16 cellular contexts compared by ENCODE assay signal in the genomic region with DNA sequence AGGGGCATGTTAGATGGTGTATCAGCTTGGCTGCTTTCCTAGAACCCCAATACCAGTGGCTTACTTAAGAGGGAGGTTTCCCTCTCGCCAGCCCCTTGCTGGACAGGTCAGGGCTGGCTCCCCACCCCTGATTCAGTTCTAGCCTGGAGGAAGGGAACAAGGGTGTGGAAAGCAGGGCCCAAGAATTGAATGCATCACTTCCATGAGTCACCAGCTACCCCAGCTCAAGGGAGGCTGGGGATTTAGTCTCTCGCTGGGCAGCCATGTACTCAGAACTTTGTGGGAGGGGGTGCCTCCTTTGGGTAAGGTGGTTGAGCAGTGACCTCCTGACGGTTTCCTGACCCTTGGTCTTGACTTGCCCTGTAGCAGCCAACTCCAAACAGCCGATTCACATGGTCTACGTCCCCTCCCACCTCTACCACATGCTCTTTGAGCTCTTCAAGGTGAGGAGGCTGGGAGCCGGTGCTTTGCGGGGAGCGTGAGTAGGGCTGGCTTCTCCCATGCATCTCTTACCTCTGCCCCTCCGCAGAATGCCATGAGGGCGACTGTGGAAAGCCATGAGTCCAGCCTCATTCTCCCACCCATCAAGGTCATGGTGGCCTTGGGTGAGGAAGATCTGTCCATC. TPM values are rescaled to one million over a fixed set of nuclear protein-coding genes. Genes with fewer than 3 reads are reported as not detected.
A peak's percentile ranks its signal among the peaks of the same experiment; 100 is the strongest.
DNase-seq lines count a peak whose midpoint lies in the region; ATAC-seq and TF ChIP-seq lines count a peak whose summit lies in the region.
"Had no signal": no experiment of that assay in that cellular context is flagged by ENCODE, and none has a peak within 500 bp of the region (broad histone marks: within the 10 kb centered on the region; RNA-seq: fewer than 3 reads in every experiment).

No MANE protein-coding gene starts in this region.

- H2AFZ ChIP-seq in IMR-90 (replicated peaks; ENCODE audit: low read length, poor library complexity) = peak overlapping the region; percentile 4

- intact Hi-C loops in IMR-90 (cut with micrococcal nuclease) (no loop called here), Calu3 (cut with micrococcal nuclease; ENCODE audit: unreplicated experiment) (no loop called here)

- DNase-seq in Daoy (ENCODE audit: low read depth) = peak; percentile 54
- peak; percentile 69 for DNase-seq in IMR-90
- no peak for DNase-seq in coronary artery (ENCODE audit: low spot score)
- DNase-seq in kidney tubule cell (ENCODE audit: low spot score) = peak; percentile 45
- no peak for DNase-seq in Calu3
- no peak for DNase-seq in COR-L47 (lab: John Stamatoyannopoulos, UW)
- no peak for DNase-seq in NCI-H345 (lab: John Stamatoyannopoulos, UW)
- DNase-seq: body of pancreas; effector memory CD8-positive, alpha-beta T cell; glutamatergic neuron; kidney glomerular epithelial cell; NCI-H1048; NCI-H2171 treated with DMSO at 0.1 percent for 48 hours; stimulated activated CD4-positive, alpha-beta T cell treated with anti-CD3 and anti-CD28 coated beads, Interleukin-1b, Interleukin-23, amount 100 ng/mL, for 48 hours had no signal

- no peak for TF ChIP-seq POLR2A in IMR-90 (IDR thresholded peaks at IDR 0.05; ENCODE audit: low read depth, low read length)

- H3K9me3 ChIP-seq in IMR-90 (ENCODE audit: control insufficient read depth, insufficient read depth, low read length) = no peaks in the 10 kb centered on the region
- H3K9me3 ChIP-seq: body of pancreas had no signal

- no peak overlapping the region for H4K91ac ChIP-seq in IMR-90 (ENCODE audit: insufficient read depth, low read depth, low read length)

- H3K4me1 ChIP-seq in IMR-90 (ENCODE audit: control insufficient read depth, insufficient read depth, low read length) = peaks cover 3% of the 10 kb centered on the region

- H3K9me3 Mint-ChIP-seq in Calu3 (ENCODE audit: low read depth, unreplicated experiment) = no peaks in the 10 kb centered on the region
- H3K9me3 Mint-ChIP-seq: effector memory CD8-positive, alpha-beta T cell had no signal

- H3K36me3 Mint-ChIP-seq in Calu3 (ENCODE audit: insufficient read depth, unreplicated experiment) = peaks cover 12% of the 10 kb centered on the region

- no CpG with 5 or more reads among the region's 10 CpGs for WGBS in IMR-90 (ENCODE audit: extremely low coverage in 2 of 2, insufficient read length in 1 of 2), 2 experiments

- CTCF ChIA-PET in IMR-90 (lab: Yijun Ruan, JAX) = interaction anchor here (1.2 to 2.1 kb wide), 2 partner anchors 9 to 14 kb away, joined by 3 to 7 read pairs; no protein-coding TSS in a partner anchor
- CTCF ChIA-PET in Calu3 (lab: Charles Lee) = interaction anchor here (1.1 kb wide), 1 partner anchor 14 kb away, joined by 4 read pairs; no protein-coding TSS in a partner anchor

- H3K23ac ChIP-seq in IMR-90 (ENCODE audit: low read depth, low read length) = no peak overlapping the region

- no peak overlapping the region for H3K27ac Mint-ChIP-seq in Calu3 (ENCODE audit: unreplicated experiment)

- TF ChIP-seq CTCF in IMR-90 (conservative IDR thresholded peaks at IDR 0.05; ENCODE audit: low read depth, low read length) = no peak
- no peak for TF ChIP-seq CTCF in coronary artery (IDR thresholded peaks at IDR 0.05)
- TF ChIP-seq CTCF in Calu3 (IDR thresholded peaks at IDR 0.05; ENCODE audit: unreplicated experiment) = no peak

- no peaks in the 10 kb centered on the region for H4K20me1 ChIP-seq in IMR-90 (ENCODE audit: insufficient read depth, low read length)

- H3K9me1 ChIP-seq in IMR-90 (ENCODE audit: insufficient read depth, low read length) = peaks cover 6% of the 10 kb centered on the region

- H3K4me3 ChIP-seq in IMR-90 (ENCODE audit: insufficient read depth, low read depth, low read length) (no peak overlapping the region), coronary artery (no peak overlapping the region)
- H3K4me3 ChIP-seq: body of pancreas had no signal

- peaks cover 28% of the 10 kb centered on the region; the same call in 1 of the 2 replicates for H3K36me3 ChIP-seq in IMR-90 (ENCODE audit: control insufficient read depth, insufficient read depth, low read length)

- H2BK5ac ChIP-seq in IMR-90 (ENCODE audit: low read depth, low read length, poor library complexity, severe bottlenecking) = no peak overlapping the region

- no peak overlapping the region for H4K8ac ChIP-seq in IMR-90 (ENCODE audit: low read depth in 2 of 2, low read length in 2 of 2)

- ATAC-seq in IMR-90 (ENCODE audit: low read depth) (peak; percentile 70), HG03432 (IDR thresholded peaks at IDR 0.05; ENCODE audit: unreplicated experiment) (no peak)
- ATAC-seq: body of pancreas; effector memory CD8-positive, alpha-beta T cell had no signal

- H3K4me1 Mint-ChIP-seq in Calu3 (ENCODE audit: low read depth, unreplicated experiment) = peaks cover 4% of the 10 kb centered on the region

- no peaks in the 10 kb centered on the region for H3K79me1 ChIP-seq in IMR-90 (ENCODE audit: low read depth in 1 of 2, low read length in 2 of 2)

- no peak overlapping the region for H2BK20ac ChIP-seq in IMR-90 (ENCODE audit: low read depth, low read length)

- TF ChIP-seq RAD21 in IMR-90 (IDR thresholded peaks at IDR 0.05; ENCODE audit: low read length) = no peak

- no peak overlapping the region for H3K14ac ChIP-seq in IMR-90 (replicated peaks; ENCODE audit: low read depth, low read length)

- in situ Hi-C loops in IMR-90 (cut with MboI; ENCODE audit: low sequenced_read_pairs) = no loop called here

- dilution Hi-C loops in IMR-90 (cut with HindIII; ENCODE audit: low sequenced_read_pairs, unreplicated experiment) = no loop called here

- BruUV-seq in IMR-90 (replicated peaks; lab: Mats Ljungman, UMichigan) = no TSS peak
- BruUV-seq in Calu3 (replicated peaks; lab: Mats Ljungman, UMichigan) = no TSS peak

- no peaks in the 10 kb centered on the region for H3K27me3 ChIP-seq in IMR-90 (ENCODE audit: control insufficient read depth, insufficient read depth, low read length)
- H3K27me3 ChIP-seq: body of pancreas had no signal

- no peak overlapping the region for H3K27ac ChIP-seq in IMR-90 (ENCODE audit: insufficient read depth, low read length)
- peak overlapping the region; percentile 50 to 99 for H3K27ac ChIP-seq in coronary artery
- H3K27ac ChIP-seq: body of pancreas, C4-2B had no signal

- H3K18ac ChIP-seq in IMR-90 (ENCODE audit: low read depth, low read length) = no peak overlapping the region

- peak overlapping the region; percentile 31 for H2AK9ac ChIP-seq in IMR-90 (replicated peaks; ENCODE audit: low read depth, low read length, poor library complexity)

- POLR2A ChIA-PET in IMR-90 (lab: Charles Lee; ENCODE audit: unreplicated experiment) = interaction anchor here (0.7 kb wide), 1 partner anchor 9 kb away, joined by 4 read pairs; no protein-coding TSS in a partner anchor

- H3K4me2 ChIP-seq in IMR-90 (ENCODE audit: low read depth, low read length) = no peak overlapping the region

- 0 out of 2 replicates have a peak overlapping the region, but pooled peaks have one; percentile 49 for H2AK5ac ChIP-seq in IMR-90 (ENCODE audit: low read depth, low read length)

- H3K4ac ChIP-seq in IMR-90 (ENCODE audit: low read depth, low read length) = no peak overlapping the region

- no peak overlapping the region for H3K4me3 Mint-ChIP-seq in Calu3 (ENCODE audit: low read depth, unreplicated experiment)
- H3K4me3 Mint-ChIP-seq: effector memory CD8-positive, alpha-beta T cell had no signal

- H3K9ac ChIP-seq in IMR-90 (ENCODE audit: low read depth, low read length) = no peak overlapping the region

- H3K56ac ChIP-seq in IMR-90 (ENCODE audit: extremely low read depth, insufficient read depth, low read length) = no peak overlapping the region

- no peak overlapping the region for H4K5ac ChIP-seq in IMR-90 (ENCODE audit: low read depth, low read length)

- H2BK15ac ChIP-seq in IMR-90 (ENCODE audit: low read depth, low read length) = no peak overlapping the region

- H2BK120ac ChIP-seq in IMR-90 (ENCODE audit: low read depth, low read length) = no peak overlapping the region

- no peaks in the 10 kb centered on the region for H3K27me3 Mint-ChIP-seq in Calu3 (ENCODE audit: unreplicated experiment)
- H3K27me3 Mint-ChIP-seq: effector memory CD8-positive, alpha-beta T cell had no signal

TF ChIP-seq in IMR-90, 13 proteins besides CTCF, POLR2A, EP300 and RAD21:
- no peak for TF ChIP-seq MXI1 (IDR thresholded peaks at IDR 0.05; ENCODE audit: borderline replicate concordance, low read depth, low read length)
- TF ChIP-seq FOS (IDR thresholded peaks at IDR 0.05; ENCODE audit: low read depth, low read length) = peak; percentile 59; the same call in 1 of the 2 replicates

RNA-seq across cellular contexts. Expression of a gene that starts 12.8 kb away (rescaled TPM):
- 4.5 and 5.7 TPM in 2 replicates for total RNA-seq in Daoy (2014; rRNA removed; shearing (Covaris generic))
- total RNA-seq in IMR-90 (2012; rRNA removed) = 26.7 and 38.0 TPM in 2 replicates
- 104 and 113 TPM in 2 replicates for polyA plus RNA-seq in IMR-90 (2012; rRNA removed)
- 45.0 and 131 TPM in 2 replicates for polyA plus RNA-seq in IMR-90 (2012; cell fraction: cytosol; rRNA removed)
- 71.2 and 130 TPM in 2 replicates for polyA plus RNA-seq in IMR-90 (2012; cell fraction: nucleus; rRNA removed; ENCODE audit: low replicate concordance)
- total RNA-seq in Calu3 (2022) = 29.5 and 39.1 TPM in 2 replicates

RNA-seq across cellular contexts. Expression of a gene that starts 22.1 kb away (rescaled TPM):
- 1.7 and 2.6 TPM in 2 replicates for total RNA-seq in Daoy (2014; rRNA removed; shearing (Covaris generic))
- total RNA-seq in IMR-90 (2012; rRNA removed) = 1.4 TPM in 2 replicates
- polyA plus RNA-seq in IMR-90 (2012; rRNA removed) = 6.2 and 6.7 TPM in 2 replicates
- polyA plus RNA-seq in IMR-90 (2012; cell fraction: cytosol; rRNA removed) = 2.7 and 5.4 TPM in 2 replicates
- 20.9 and 34.4 TPM in 2 replicates for polyA plus RNA-seq in IMR-90 (2012; cell fraction: nucleus; rRNA removed; ENCODE audit: low replicate concordance)
- not detected in 2 replicates for total RNA-seq in Calu3 (2022)
- total RNA-seq: body of pancreas had no signal

RNA-seq across cellular contexts. Expression of a gene that starts 42.6 kb away (rescaled TPM):
- total RNA-seq in Daoy (2014; rRNA removed; shearing (Covaris generic)) = 28.8 and 36.3 TPM in 2 replicates
- total RNA-seq in IMR-90 (2012; rRNA removed) (28.0 and 38.6 TPM in 2 replicates), Calu3 (2022) (74.3 and 89.7 TPM in 2 replicates)
- polyA plus RNA-seq in IMR-90 (2012; rRNA removed) = 23.0 and 25.8 TPM in 2 replicates
- 16.2 and 19.3 TPM in 2 replicates for polyA plus RNA-seq in IMR-90 (2012; cell fraction: cytosol; rRNA removed)
- 42.2 and 55.1 TPM in 2 replicates for polyA plus RNA-seq in IMR-90 (2012; cell fraction: nucleus; rRNA removed; ENCODE audit: low replicate concordance)

RNA-seq across cellular contexts. Expression of a gene that starts 52.0 kb away (rescaled TPM):
- total RNA-seq in Daoy (2014; rRNA removed; shearing (Covaris generic)) = 70.8 and 76.5 TPM in 2 replicates
- total RNA-seq in IMR-90 (2012; rRNA removed) (78.0 and 80.0 TPM in 2 replicates), Calu3 (2022) (539 and 709 TPM in 2 replicates)
- polyA plus RNA-seq in IMR-90 (2012; rRNA removed) = 202 and 213 TPM in 2 replicates
- polyA plus RNA-seq in IMR-90 (2012; cell fraction: cytosol; rRNA removed) = 91.6 and 164 TPM in 2 replicates
- polyA plus RNA-seq in IMR-90 (2012; cell fraction: nucleus; rRNA removed; ENCODE audit: low replicate concordance) = 230 and 543 TPM in 2 replicates

RNA-seq across cellular contexts. Expression of a gene that starts 57.9 kb away (rescaled TPM):
- total RNA-seq in Daoy (2014; rRNA removed; shearing (Covaris generic)) = 0.51 and 1.3 TPM in 2 replicates
- total RNA-seq in IMR-90 (2012; rRNA removed) (not detected in 2 replicates), Calu3 (2022) (not detected in 2 replicates)
- 0.19 and 0.55 TPM in 2 replicates for polyA plus RNA-seq in IMR-90 (2012; rRNA removed)
- polyA plus RNA-seq in IMR-90 (2012; cell fraction: cytosol; rRNA removed) = 0.36 and 0.43 TPM in 2 replicates
- 0.34 TPM in 1 of 2 replicates, not detected in the other for polyA plus RNA-seq in IMR-90 (2012; cell fraction: nucleus; rRNA removed; ENCODE audit: low replicate concordance)

Comparison
In these comparisons a context has a peak if more than half of its experiments do, and no peak if none do; other contexts are left out.
1. DNase-seq: peak in Daoy (single experiment), IMR-90 (single experiment) and kidney tubule cell (single experiment); none in coronary artery (single experiment), Calu3 (single experiment), COR-L47 (single experiment) and NCI-H345 (single experiment).